Comparison of ENCODE assay signal across 35 cellular contexts in genomic region chr6:168722397-168722796, GRCh38.
"Had no signal": no experiment of that assay in that cellular context is flagged by ENCODE, and none has a peak within 500 bp of the region (broad histone marks: within the 10 kb centered on the region; RNA-seq: fewer than 3 reads in every experiment).

No MANE protein-coding gene starts in this region.

- H3K4me2 ChIP-seq: KMS-11 had no signal

- DNase-seq: Karpas-422, Kasumi-1, KBM-7, KG1, MG63, MM.1S, MV-4-11, NCI-H1048, NCI-H1092, NCI-H1092 treated with DMSO at 0.1 percent for 48 hours, NCI-H1105, NCI-H1105 treated with DMSO at 0.1 percent for 48 hours, NCI-H1417, NCI-H1417 treated with DMSO at 0.1 percent for 48 hours, NCI-H1436, NCI-H1436 treated with DMSO at 0.1 percent for 48 hours, NCI-H146, NCI-H1694, NCI-H1694 treated with DMSO at 0.1 percent for 48 hours, NCI-H187, NCI-H187 treated with DMSO at 0.1 percent for 48 hours, NCI-H1930, NCI-H2029, NCI-H2029 treated with DMSO at 0.1 percent for 48 hours, NCI-H2081, NCI-H2081 treated with DMSO at 0.1 percent for 48 hours, NCI-H2107, NCI-H2171, NCI-H2171 treated with DMSO at 0.1 percent for 48 hours, NCI-H2227 treated with DMSO at 0.1 percent for 48 hours, NCI-H226, NCI-H345, NCI-H446, NCI-H446 treated with DMSO at 0.1 percent for 48 hours had no signal

- H3K4me3 ChIP-seq: MG63 had no signal

- H3K27me3 ChIP-seq: MG63 had no signal

- H3K9ac ChIP-seq: KMS-11 had no signal

- H3K27ac ChIP-seq: KMS-11 had no signal

- H3K9me3 ChIP-seq: MG63 had no signal

- H3K36me3 ChIP-seq: MG63 had no signal
